Comparison of ENCODE assay signal across 11 cellular contexts in genomic region chr2:65075605-65076344, GRCh38. TPM values are rescaled to one million over a fixed set of nuclear protein-coding genes. Genes with fewer than 3 reads are reported as not detected.
DNase-seq lines count a peak whose midpoint lies in the region; ATAC-seq, FAIRE-seq and TF ChIP-seq lines count a peak whose summit lies in the region.
"Had no signal": no experiment of that assay in that cellular context is flagged by ENCODE, and none has a peak within 500 bp of the region (broad histone marks: within the 10 kb centered on the region; RNA-seq: fewer than 3 reads in every experiment).

No MANE protein-coding gene starts in this region.

- H3K4me3 Mint-ChIP-seq in stimulated activated naive B cell treated with anti-CD40 and anti-IgM and Interleukin-4, amounts not matched to agents 10 μg/mL and 1 μg/mL and 100 μg/mL, for 72 hours = no peak overlapping the region

- H3K9me3 ChIP-seq in K562 (replicated peaks; ENCODE audit: control insufficient read depth, insufficient read depth, low read depth, low read length) = no peaks in the 10 kb centered on the region

- no peak for TF ChIP-seq CTCF in K562 (IDR thresholded peaks at IDR 0.05 in 2 of 3, conservative IDR thresholded peaks at IDR 0.05 in 1 of 3; ENCODE audit: insufficient read depth in 2 of 3, low read depth in 1 of 3, low read length in 3 of 3)

- H3K27me3 ChIP-seq in K562 (ENCODE audit: control insufficient read depth in 2 of 2, insufficient read depth in 2 of 2, low read length in 2 of 2) = no peaks in the 10 kb centered on the region

- peaks cover 76% of the 10 kb centered on the region for H3K36me3 ChIP-seq in K562 (ENCODE audit: control insufficient read depth, insufficient read depth, low read length)

- TF ChIP-seq POLR2A in K562 (conservative IDR thresholded peaks at IDR 0.05) = peak; percentile 48; the same call in 1 of the 2 replicates

- H2AFZ ChIP-seq in K562 (ENCODE audit: low read depth, low read length) = no peak overlapping the region

- in situ Hi-C loops in K562 (cut with MboI) = no loop called here

- BruUV-seq in K562 (replicated peaks; lab: Mats Ljungman, UMichigan) = no TSS peak

- H3K9me1 ChIP-seq in K562 (ENCODE audit: control insufficient read depth, insufficient read depth, low read length) = peaks cover 4% of the 10 kb centered on the region

- H3K4me1 ChIP-seq in K562 (replicated peaks in 1 of 2; ENCODE audit: control insufficient read depth in 2 of 2, insufficient read depth in 2 of 2, low read length in 2 of 2) = peaks cover 11 to 15% of the 10 kb centered on the region in 2 experiments; a peak in 4 of 5 replicates

- H3K9ac ChIP-seq in K562 (ENCODE audit: insufficient read depth in 1 of 2, low read depth in 2 of 2, low read length in 2 of 2) = peak overlapping the region in 1 of 2 experiments; percentile 49; a peak in 1 of 4 replicates

- peaks cover 22 to 26% of the 10 kb centered on the region in 2 donors for H3K4me1 Mint-ChIP-seq in stimulated activated naive B cell treated with anti-CD40 and anti-IgM and Interleukin-4, amounts not matched to agents 10 μg/mL and 1 μg/mL and 100 μg/mL, for 72 hours

- H3K27ac ChIP-seq in K562 (ENCODE audit: extremely low read depth, low read depth, low read length) = peak overlapping the region; percentile 58

- H3K27ac Mint-ChIP-seq in stimulated activated naive B cell treated with anti-CD40 and anti-IgM and Interleukin-4, amounts not matched to agents 10 μg/mL and 1 μg/mL and 100 μg/mL, for 72 hours = peak overlapping the region; percentile 71

- WGBS in K562 (ENCODE audit: insufficient coverage, low coverage, missing lambda C conversion rate) = 30% methylated on average over 5 of the region's 5 CpGs

- peaks cover 33 to 67% of the 10 kb centered on the region in 2 donors for H3K36me3 Mint-ChIP-seq in stimulated activated naive B cell treated with anti-CD40 and anti-IgM and Interleukin-4, amounts not matched to agents 10 μg/mL and 1 μg/mL and 100 μg/mL, for 72 hours

- no peak overlapping the region for H3K4me3 ChIP-seq in K562

- peak; percentile 70 for TF ChIP-seq EP300 in K562 (IDR thresholded peaks at IDR 0.05; ENCODE audit: low read length)

- TF ChIP-seq RAD21 in K562 (CRISPR knock-in tag; conservative IDR thresholded peaks at IDR 0.05 in 1 of 2, IDR thresholded peaks at IDR 0.05 in 1 of 2) = no peak

- CTCF ChIA-PET in K562 (lab: Yijun Ruan, JAX; ENCODE audit: low intra/inter-chr PET ratio) = no interaction called here

- no peaks in the 10 kb centered on the region for H3K27me3 Mint-ChIP-seq in stimulated activated naive B cell treated with anti-CD40 and anti-IgM and Interleukin-4, amounts not matched to agents 10 μg/mL and 1 μg/mL and 100 μg/mL, for 72 hours

- POLR2A ChIA-PET in K562 (lab: Yijun Ruan, JAX) = interaction anchor here (0.6 to 1.2 kb wide), 9 partner anchors 11 to 548 kb away, joined by 3 to 12 read pairs (median 3); partner anchors contain the start of gene CEP68

- ATAC-seq in K562 = peak; percentile 75
- peak; percentile 89 for ATAC-seq in left colon
- no peak for ATAC-seq in stimulated activated naive B cell treated with anti-CD40 and anti-IgM and Interleukin-4, amounts not matched to agents 10 μg/mL and 1 μg/mL and 100 μg/mL, for 72 hours (replicated peaks)

- peak; percentile 79 for DNase-seq in HT-29 (ENCODE audit: low spot score)
- peak; percentile 33 to 71 (median 42) for DNase-seq in K562 (ENCODE audit: extremely low read depth in 1 of 4, low spot score in 3 of 4)
- peak; percentile 66 to 83 for DNase-seq in left colon
- no peak for DNase-seq in stimulated activated naive B cell treated with anti-CD40 and anti-IgM and Interleukin-4, amounts not matched to agents 10 μg/mL and 1 μg/mL and 100 μg/mL, for 72 hours
- DNase-seq in AG08395 (ENCODE audit: low spot score) = no peak
- DNase-seq in NCI-H1436 treated with DMSO at 0.1 percent for 48 hours (lab: John Stamatoyannopoulos, UW) = no peak
- no peak for DNase-seq in posterior vena cava (ENCODE audit: low spot score)
- DNase-seq in NCI-H748 (lab: John Stamatoyannopoulos, UW; ENCODE audit: unreplicated experiment) = no peak
- DNase-seq: activated CD4-positive, CD25-positive, alpha-beta regulatory T cell treated with anti-CD3 and anti-CD28 coated beads, Interleukin-2, amount 50 U/mL, for 72 hours; NCI-H446 treated with DMSO at 0.1 percent for 48 hours; nucleus accumbens had no signal

- intact Hi-C loops in K562 (cut with micrococcal nuclease) = no loop called here
- intact Hi-C loops in left colon (cut with DNase I, micrococcal nuclease) = loop anchor here in 1 of 2 donors (10.0 kb wide), 1 partner anchor 49 kb away; no protein-coding TSS in a partner anchor
- intact Hi-C loops in posterior vena cava (cut with DNase I) = no loop called here

- peak; percentile 95 for FAIRE-seq in K562 (lab: Jason Lieb, UNC)

- H3K4me2 ChIP-seq in K562 (ENCODE audit: insufficient read depth, low read length) = peak overlapping the region; percentile 54

- no peaks in the 10 kb centered on the region for H3K79me2 ChIP-seq in K562 (ENCODE audit: control insufficient read depth, insufficient read depth, low read length)

- no peaks in the 10 kb centered on the region for H3K9me3 Mint-ChIP-seq in stimulated activated naive B cell treated with anti-CD40 and anti-IgM and Interleukin-4, amounts not matched to agents 10 μg/mL and 1 μg/mL and 100 μg/mL, for 72 hours

- 0 out of 2 replicates have a peak, but pooled peaks cover 8% of the 10 kb centered on the region for H4K20me1 ChIP-seq in K562 (replicated peaks; ENCODE audit: control insufficient read depth, insufficient read depth, low read length)

TF ChIP-seq in K562, 482 proteins besides CTCF, POLR2A, EP300 and RAD21 (continues in another document):
- TF ChIP-seq ZNF184 (CRISPR knock-in tag; IDR thresholded peaks at IDR 0.05) (peak; percentile 93), SMAD4 (CRISPR knock-in tag; conservative IDR thresholded peaks at IDR 0.05) (peak; percentile 61; the same call in 1 of the 2 replicates), SRSF3 (IDR thresholded peaks at IDR 0.05; ENCODE audit: insufficient read depth, low read length) (no peak), NR2C2 (CRISPR knock-in tag; IDR thresholded peaks at IDR 0.05) (no peak), NR2C2 (tag; IDR thresholded peaks at IDR 0.05) (no peak), TRIM28 (IDR thresholded peaks at IDR 0.05) (peak; percentile 15; the same call in 1 of the 2 replicates), TAL1 (IDR thresholded peaks at IDR 0.05) (peak; percentile 76), STAT5A (IDR thresholded peaks at IDR 0.05; ENCODE audit: borderline replicate concordance, low read length) (peak; percentile 59; the same call in 1 of the 2 replicates), HNRNPH1 (optimal IDR thresholded peaks at IDR 0.05; ENCODE audit: low read depth, low read length) (no peak), NFIC (IDR thresholded peaks at IDR 0.05) (peak; percentile 56), CBFA2T3 (IDR thresholded peaks at IDR 0.05) (peak; percentile 90), ARID1B (IDR thresholded peaks at IDR 0.05) (peak; percentile 81)
- TF ChIP-seq, protein P1, sequence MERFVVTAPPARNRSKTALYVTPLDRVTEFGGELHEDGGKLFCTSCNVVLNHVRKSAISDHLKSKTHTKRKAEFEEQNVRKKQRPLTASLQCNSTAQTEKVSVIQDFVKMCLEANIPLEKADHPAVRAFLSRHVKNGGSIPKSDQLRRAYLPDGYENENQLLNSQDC (CRISPR knock-in tag; IDR thresholded peaks at IDR 0.05) = no peak

RNA-seq across cellular contexts. Expression of gene CEP68, which starts 19.6 kb away (rescaled TPM):
- total RNA-seq in HT-29 (2014; rRNA removed; shearing (Covaris generic)) = 2.2 and 3.4 TPM in 2 replicates
- 19.6 and 32.3 TPM in 2 replicates for total RNA-seq in K562 (2011; cell fraction: chromatin; rRNA removed; ENCODE audit: low replicate concordance)
- 15.3 and 16.3 TPM in 2 replicates for total RNA-seq in K562 (2011; cell fraction: nucleolus; rRNA removed)
- 16.1 and 19.7 TPM in 2 replicates for total RNA-seq in K562 (2011; cell fraction: nucleoplasm; rRNA removed)
- 4.5 and 7.2 TPM in 2 replicates for total RNA-seq in K562 (2014; rRNA removed)
- 5.2 and 5.3 TPM in 2 replicates for total RNA-seq in K562 (2014; rRNA removed; fragmentation: Illumina TruSeq; extraction: Trizol)
- total RNA-seq in K562 (2015; rRNA removed; fragmentation: Illumina TruSeq; extraction: Trizol) = 4.8 and 5.1 TPM in 2 replicates
- total RNA-seq in K562 (2021) = 8.5 and 9.1 TPM in 2 replicates
- polyA plus RNA-seq in K562 (2011; rRNA removed) = 5.4 and 9.7 TPM in 2 replicates
- 4.7 and 6.8 TPM in 2 replicates for polyA plus RNA-seq in K562 (2011; cell fraction: cytosol; rRNA removed)
- 9.6 and 10.4 TPM in 2 replicates for polyA plus RNA-seq in K562 (2011; cell fraction: nucleus; rRNA removed)
- 4.6 and 8.4 TPM in 2 replicates for polyA plus RNA-seq in K562 (2012)
- polyA plus RNA-seq in K562 (2014; fragmentation: Illumina TruSeq; extraction: Trizol) = 6.7 and 7.2 TPM in 2 replicates
- polyA plus RNA-seq in K562 (2014; fragmentation: Nextera tagmentation; extraction: Ambion mirVana) = 1 to 10 TPM; 1.4 to 1.5 TPM
- polyA plus RNA-seq in K562 (2014; rRNA removed) = 5.2 and 8.7 TPM in 2 replicates
- polyA minus RNA-seq in K562 (2011; rRNA and poly(A)+ RNA removed) = 8.3 and 11.7 TPM in 2 replicates
- polyA minus RNA-seq in K562 (2011; cell fraction: cytosol; rRNA and poly(A)+ RNA removed) = 3.4 and 4.0 TPM in 2 replicates
- polyA minus RNA-seq in K562 (2011; cell fraction: nucleus; rRNA and poly(A)+ RNA removed) = 10.6 and 15.1 TPM in 2 replicates
- 10 to 100 TPM in 1 of 2 donors, 1 to 10 TPM in 1; 6.6 to 11.4 TPM for total RNA-seq in left colon
- 10 to 100 TPM; 16.2 to 20.3 TPM for total RNA-seq in posterior vena cava

RNA-seq across cellular contexts. Expression of gene RAB1A, which starts 54.1 kb away (rescaled TPM):
- total RNA-seq in HT-29 (2014; rRNA removed; shearing (Covaris generic)) = 89.5 and 97.9 TPM in 2 replicates
- total RNA-seq in K562 (2011; cell fraction: chromatin; rRNA removed; ENCODE audit: low replicate concordance) = 20.3 and 50.3 TPM in 2 replicates
- total RNA-seq in K562 (2011; cell fraction: nucleolus; rRNA removed) = 13.5 and 14.3 TPM in 2 replicates
- total RNA-seq in K562 (2011; cell fraction: nucleoplasm; rRNA removed) = 36.1 and 60.5 TPM in 2 replicates
- total RNA-seq in K562 (2014; rRNA removed) (62.2 and 83.5 TPM in 2 replicates), K562 (2014; rRNA removed; fragmentation: Illumina TruSeq; extraction: Trizol) (67.7 and 81.4 TPM in 2 replicates), K562 (2015; rRNA removed; fragmentation: Illumina TruSeq; extraction: Trizol) (64.4 and 66.7 TPM in 2 replicates), K562 (2021) (93.9 and 99.4 TPM in 2 replicates), left colon (100 to 1,000 TPM; 172 to 179 TPM), posterior vena cava (100 to 1,000 TPM; 138 to 146 TPM)
- polyA plus RNA-seq in K562 (2011; rRNA removed) (144 and 163 TPM in 2 replicates), K562 (2014; fragmentation: Illumina TruSeq; extraction: Trizol) (81.5 and 89.1 TPM in 2 replicates), K562 (2014; fragmentation: Nextera tagmentation; extraction: Ambion mirVana) (10 to 100 TPM; 43.8 to 47.8 TPM), K562 (2014; rRNA removed) (125 and 136 TPM in 2 replicates)
- polyA plus RNA-seq in K562 (2011; cell fraction: cytosol; rRNA removed) = 33.7 and 80.3 TPM in 2 replicates
- polyA plus RNA-seq in K562 (2011; cell fraction: nucleus; rRNA removed) = 23.6 and 40.8 TPM in 2 replicates
- polyA plus RNA-seq in K562 (2012) = 116 and 153 TPM in 2 replicates
- 93.6 and 96.1 TPM in 2 replicates for polyA minus RNA-seq in K562 (2011; rRNA and poly(A)+ RNA removed)
- 31.6 and 38.0 TPM in 2 replicates for polyA minus RNA-seq in K562 (2011; cell fraction: cytosol; rRNA and poly(A)+ RNA removed)
- polyA minus RNA-seq in K562 (2011; cell fraction: nucleus; rRNA and poly(A)+ RNA removed) = 13.1 and 22.5 TPM in 2 replicates

Comparison
In these comparisons a context has a peak if more than half of its experiments do, and no peak if none do; other contexts are left out.
1. DNase-seq: peak in HT-29 (single experiment), K562 (4 of 4) and left colon (2 of 2); none in stimulated activated naive B cell treated with anti-CD40 and anti-IgM and Interleukin-4, amounts not matched to agents 10 μg/mL and 1 μg/mL and 100 μg/mL, for 72 hours (single experiment), AG08395 (single experiment), NCI-H1436 treated with DMSO at 0.1 percent for 48 hours (single experiment), posterior vena cava (single experiment) and NCI-H748 (single experiment).
2. ATAC-seq: peak in K562 (single experiment) and left colon (single experiment); none in stimulated activated naive B cell treated with anti-CD40 and anti-IgM and Interleukin-4, amounts not matched to agents 10 μg/mL and 1 μg/mL and 100 μg/mL, for 72 hours (0 of 2).